ENCODE assay signal across 1 cellular context in genomic region chr6:119517428-119517827, GRCh38.
TF ChIP-seq lines count a peak whose summit lies in the region.

No MANE protein-coding gene starts in this region.

TF ChIP-seq in GM23338, 12 proteins besides CTCF, POLR2A, EP300 and RAD21 (continued from another document):
- no peak for TF ChIP-seq REST (IDR thresholded peaks at IDR 0.05; ENCODE audit: unreplicated experiment)
- TF ChIP-seq ETS1 (IDR thresholded peaks at IDR 0.05) = no peak
- no peak for TF ChIP-seq NANOG (IDR thresholded peaks at IDR 0.05; ENCODE audit: borderline replicate concordance)
- no peak for TF ChIP-seq ZNF114 (CRISPR knock-in tag; IDR thresholded peaks at IDR 0.05)
